1 cellular context compared by ENCODE assay signal in the genomic region with DNA sequence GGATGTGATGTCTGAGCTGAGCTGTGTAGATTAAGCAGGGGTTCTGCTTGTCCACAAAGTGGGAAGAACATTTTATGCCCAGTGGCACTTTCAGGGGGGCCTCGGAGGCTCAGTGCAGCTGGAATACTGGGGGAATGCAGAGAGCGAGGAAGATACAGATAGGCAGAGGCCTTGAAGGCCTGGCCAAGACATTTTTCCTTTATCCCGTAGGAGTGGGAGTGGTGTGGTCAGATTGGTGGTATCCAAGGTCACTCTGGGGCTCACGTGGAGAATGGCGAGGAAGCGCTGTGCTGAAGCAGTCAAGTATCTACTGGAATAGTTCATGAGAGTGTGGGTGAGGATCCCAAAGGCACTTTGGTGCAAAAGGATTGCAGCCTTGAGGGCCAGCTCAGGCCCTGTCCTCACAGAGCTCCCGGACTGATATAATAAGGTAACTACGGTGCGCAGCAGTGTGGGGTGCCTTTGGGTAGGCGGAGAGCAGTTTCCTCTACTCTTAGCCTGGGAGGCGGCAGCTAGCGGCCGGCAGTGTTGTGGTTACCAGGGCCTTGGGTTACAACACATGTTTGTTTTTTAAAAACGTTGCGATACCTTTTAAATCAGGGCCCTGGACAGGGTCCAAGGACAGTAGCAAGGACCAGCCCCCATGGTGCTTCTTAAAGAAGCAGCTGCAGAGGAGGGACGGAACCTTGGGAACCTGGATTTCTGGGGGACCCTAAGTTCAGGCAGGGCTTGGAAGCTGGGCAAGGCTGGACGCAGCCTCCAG.
TF ChIP-seq lines count a peak whose summit lies in the region.

No MANE protein-coding gene starts in this region.

TF ChIP-seq in HepG2, 621 proteins besides CTCF, POLR2A, EP300 and RAD21 (continued from another document and continues in another):
- TF ChIP-seq, protein P1, sequence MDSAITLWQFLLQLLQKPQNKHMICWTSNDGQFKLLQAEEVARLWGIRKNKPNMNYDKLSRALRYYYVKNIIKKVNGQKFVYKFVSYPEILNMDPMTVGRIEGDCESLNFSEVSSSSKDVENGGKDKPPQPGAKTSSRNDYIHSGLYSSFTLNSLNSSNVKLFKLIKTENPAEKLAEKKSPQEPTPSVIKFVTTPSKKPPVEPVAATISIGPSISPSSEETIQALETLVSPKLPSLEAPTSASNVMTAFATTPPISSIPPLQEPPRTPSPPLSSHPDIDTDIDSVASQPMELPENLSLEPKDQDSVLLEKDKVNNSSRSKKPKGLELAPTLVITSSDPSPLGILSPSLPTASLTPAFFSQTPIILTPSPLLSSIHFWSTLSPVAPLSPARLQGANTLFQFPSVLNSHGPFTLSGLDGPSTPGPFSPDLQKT (CRISPR knock-in tag; IDR thresholded peaks at IDR 0.05; ENCODE audit: borderline replicate concordance), result no peak
- TF ChIP-seq ZNF564 (CRISPR knock-in tag; IDR thresholded peaks at IDR 0.05) (no peak), ZNF839 (CRISPR knock-in tag; IDR thresholded peaks at IDR 0.05; ENCODE audit: borderline replicate concordance) (no peak), FOXC1 (CRISPR knock-in tag; IDR thresholded peaks at IDR 0.05; ENCODE audit: borderline replicate concordance) (no peak), ETV6 (CRISPR knock-in tag; conservative IDR thresholded peaks at IDR 0.05) (no peak), KLF16 (CRISPR knock-in tag; IDR thresholded peaks at IDR 0.05) (peak in 1 of 2 experiments; percentile 70; a peak in 2 of 4 replicates), GABPA (IDR thresholded peaks at IDR 0.05; ENCODE audit: low read depth, low read length) (no peak), GABPA (CRISPR knock-in tag; IDR thresholded peaks at IDR 0.05; ENCODE audit: low read depth) (no peak), MEF2D (CRISPR knock-in tag; IDR thresholded peaks at IDR 0.05) (no peak; the same call in 1 of the 2 replicates), ZNF788 (CRISPR knock-in tag; IDR thresholded peaks at IDR 0.05; ENCODE audit: borderline replicate concordance) (0 out of 2 replicates have a peak, but pooled peaks have one; percentile 59), SAP130 (CRISPR knock-in tag; IDR thresholded peaks at IDR 0.05; ENCODE audit: low read depth) (peak; percentile 76), SETDB1 (CRISPR knock-in tag; IDR thresholded peaks at IDR 0.05; ENCODE audit: borderline replicate concordance) (no peak), FLYWCH1 (CRISPR knock-in tag; IDR thresholded peaks at IDR 0.05) (no peak), ZMYM3 (CRISPR knock-in tag; IDR thresholded peaks at IDR 0.05) (0 out of 2 replicates have a peak, but pooled peaks have one; percentile 69), ZNF143 (CRISPR knock-in tag; IDR thresholded peaks at IDR 0.05) (0 out of 2 replicates have a peak, but pooled peaks have one; percentile 5), ZC3H13 (CRISPR knock-in tag; IDR thresholded peaks at IDR 0.05) (no peak), GTF2F1 (IDR thresholded peaks at IDR 0.05; ENCODE audit: low read length) (no peak), ZNF547 (CRISPR knock-in tag; IDR thresholded peaks at IDR 0.05) (no peak), HNRNPL (IDR thresholded peaks at IDR 0.05; ENCODE audit: low read depth, low read length) (no peak), ZNF180 (CRISPR knock-in tag; IDR thresholded peaks at IDR 0.05; ENCODE audit: borderline replicate concordance, low read depth) (no peak), ATAD3A (CRISPR knock-in tag; IDR thresholded peaks at IDR 0.05) (no peak), MIER2 (CRISPR knock-in tag; IDR thresholded peaks at IDR 0.05) (no peak), KAT2B (IDR thresholded peaks at IDR 0.05; ENCODE audit: borderline replicate concordance, low read depth, low read length) (no peak), ZNF549 (CRISPR knock-in tag; IDR thresholded peaks at IDR 0.05) (no peak), KDM5B (CRISPR knock-in tag; IDR thresholded peaks at IDR 0.05; ENCODE audit: borderline replicate concordance) (no peak), POLR2G (IDR thresholded peaks at IDR 0.05; ENCODE audit: low read depth, low read length) (no peak), RBFOX2 (IDR thresholded peaks at IDR 0.05; ENCODE audit: low read depth, low read length) (no peak), MXI1 (IDR thresholded peaks at IDR 0.05; ENCODE audit: borderline replicate concordance, low read depth, low read length) (peak; percentile 45; the same call in 1 of the 3 replicates), ZNF510 (CRISPR knock-in tag; IDR thresholded peaks at IDR 0.05; ENCODE audit: low read depth) (no peak), HMG20A (CRISPR knock-in tag; IDR thresholded peaks at IDR 0.05; ENCODE audit: borderline replicate concordance) (peak; percentile 90; the same call in 1 of the 2 replicates), ZBTB3 (CRISPR knock-in tag; IDR thresholded peaks at IDR 0.05; ENCODE audit: borderline replicate concordance, low read depth) (no peak), NFE2 (CRISPR knock-in tag; IDR thresholded peaks at IDR 0.05) (no peak), GATAD2A (CRISPR knock-in tag; IDR thresholded peaks at IDR 0.05) (peak; percentile 84), NR2F2 (IDR thresholded peaks at IDR 0.05; ENCODE audit: borderline replicate concordance, low read depth) (no peak), CBX5 (CRISPR knock-in tag; IDR thresholded peaks at IDR 0.05; ENCODE audit: borderline replicate concordance) (peak; percentile 64; the same call in 1 of the 2 replicates), NCOR1 (IDR thresholded peaks at IDR 0.05; ENCODE audit: borderline replicate concordance, low read length) (peak; percentile 75; the same call in 1 of the 2 replicates), ZNF282 (IDR thresholded peaks at IDR 0.05; ENCODE audit: partially characterized antibody) (no peak), SPEN (CRISPR knock-in tag; IDR thresholded peaks at IDR 0.05; ENCODE audit: low read depth) (no peak), TMF1 (CRISPR knock-in tag; IDR thresholded peaks at IDR 0.05; ENCODE audit: low read depth) (no peak), ZNF260 (CRISPR knock-in tag; IDR thresholded peaks at IDR 0.05; ENCODE audit: borderline replicate concordance, low read depth) (no peak), BHLHE40 (IDR thresholded peaks at IDR 0.05; ENCODE audit: low read length) (no peak), ELF4 (CRISPR knock-in tag; IDR thresholded peaks at IDR 0.05; ENCODE audit: borderline replicate concordance) (no peak), ZFY (CRISPR knock-in tag; IDR thresholded peaks at IDR 0.05) (peak; percentile 44; the same call in 1 of the 2 replicates), SRSF1 (optimal IDR thresholded peaks at IDR 0.05; ENCODE audit: low read depth, low read length) (no peak), MTA1 (CRISPR knock-in tag; IDR thresholded peaks at IDR 0.05; ENCODE audit: borderline replicate concordance) (peak; percentile 62; the same call in 1 of the 2 replicates), NFKBIZ (CRISPR knock-in tag; IDR thresholded peaks at IDR 0.05) (no peak)
- TF ChIP-seq, protein P2, sequence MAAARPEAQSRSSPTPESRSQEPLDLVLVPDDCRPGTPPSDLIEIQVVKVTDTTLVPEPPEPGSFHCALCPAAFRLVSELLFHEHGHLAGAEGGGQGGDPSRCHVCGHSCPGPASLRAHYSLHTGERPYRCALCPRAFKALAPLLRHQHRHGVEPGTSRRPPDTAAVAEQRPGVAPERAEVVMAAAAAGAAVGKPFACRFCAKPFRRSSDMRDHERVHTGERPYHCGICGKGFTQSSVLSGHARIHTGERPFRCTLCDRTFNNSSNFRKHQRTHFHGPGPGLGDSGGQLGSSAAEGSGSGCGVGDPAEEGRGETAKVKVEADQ (CRISPR knock-in tag; IDR thresholded peaks at IDR 0.05; ENCODE audit: borderline replicate concordance), result no peak
- TF ChIP-seq, protein P3, sequence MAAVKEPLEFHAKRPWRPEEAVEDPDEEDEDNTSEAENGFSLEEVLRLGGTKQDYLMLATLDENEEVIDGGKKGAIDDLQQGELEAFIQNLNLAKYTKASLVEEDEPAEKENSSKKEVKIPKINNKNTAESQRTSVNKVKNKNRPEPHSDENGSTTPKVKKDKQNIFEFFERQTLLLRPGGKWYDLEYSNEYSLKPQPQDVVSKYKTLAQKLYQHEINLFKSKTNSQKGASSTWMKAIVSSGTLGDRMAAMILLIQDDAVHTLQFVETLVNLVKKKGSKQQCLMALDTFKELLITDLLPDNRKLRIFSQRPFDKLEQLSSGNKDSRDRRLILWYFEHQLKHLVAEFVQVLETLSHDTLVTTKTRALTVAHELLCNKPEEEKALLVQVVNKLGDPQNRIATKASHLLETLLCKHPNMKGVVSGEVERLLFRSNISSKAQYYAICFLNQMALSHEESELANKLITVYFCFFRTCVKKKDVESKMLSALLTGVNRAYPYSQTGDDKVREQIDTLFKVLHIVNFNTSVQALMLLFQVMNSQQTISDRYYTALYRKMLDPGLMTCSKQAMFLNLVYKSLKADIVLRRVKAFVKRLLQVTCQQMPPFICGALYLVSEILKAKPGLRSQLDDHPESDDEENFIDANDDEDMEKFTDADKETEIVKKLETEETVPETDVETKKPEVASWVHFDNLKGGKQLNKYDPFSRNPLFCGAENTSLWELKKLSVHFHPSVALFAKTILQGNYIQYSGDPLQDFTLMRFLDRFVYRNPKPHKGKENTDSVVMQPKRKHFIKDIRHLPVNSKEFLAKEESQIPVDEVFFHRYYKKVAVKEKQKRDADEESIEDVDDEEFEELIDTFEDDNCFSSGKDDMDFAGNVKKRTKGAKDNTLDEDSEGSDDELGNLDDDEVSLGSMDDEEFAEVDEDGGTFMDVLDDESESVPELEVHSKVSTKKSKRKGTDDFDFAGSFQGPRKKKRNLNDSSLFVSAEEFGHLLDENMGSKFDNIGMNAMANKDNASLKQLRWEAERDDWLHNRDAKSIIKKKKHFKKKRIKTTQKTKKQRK (IDR thresholded peaks at IDR 0.05; ENCODE audit: low read length), result no peak
- TF ChIP-seq, protein P4, sequence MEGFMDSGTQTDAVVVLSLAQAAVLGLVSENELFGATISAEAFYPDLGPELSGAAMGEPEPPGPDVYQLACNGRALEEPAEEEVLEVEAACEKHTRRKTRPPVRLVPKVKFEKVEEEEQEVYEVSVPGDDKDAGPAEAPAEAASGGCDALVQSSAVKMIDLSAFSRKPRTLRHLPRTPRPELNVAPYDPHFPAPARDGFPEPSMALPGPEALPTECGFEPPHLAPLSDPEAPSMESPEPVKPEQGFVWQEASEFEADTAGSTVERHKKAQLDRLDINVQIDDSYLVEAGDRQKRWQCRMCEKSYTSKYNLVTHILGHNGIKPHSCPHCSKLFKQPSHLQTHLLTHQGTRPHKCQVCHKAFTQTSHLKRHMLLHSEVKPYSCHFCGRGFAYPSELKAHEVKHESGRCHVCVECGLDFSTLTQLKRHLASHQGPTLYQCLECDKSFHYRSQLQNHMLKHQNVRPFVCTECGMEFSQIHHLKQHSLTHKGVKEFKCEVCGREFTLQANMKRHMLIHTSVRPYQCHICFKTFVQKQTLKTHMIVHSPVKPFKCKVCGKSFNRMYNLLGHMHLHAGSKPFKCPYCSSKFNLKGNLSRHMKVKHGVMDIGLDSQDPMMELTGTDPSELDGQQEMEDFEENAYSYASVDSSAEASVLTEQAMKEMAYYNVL (CRISPR knock-in tag; IDR thresholded peaks at IDR 0.05; ENCODE audit: borderline replicate concordance), result no peak
- TF ChIP-seq, protein P5, sequence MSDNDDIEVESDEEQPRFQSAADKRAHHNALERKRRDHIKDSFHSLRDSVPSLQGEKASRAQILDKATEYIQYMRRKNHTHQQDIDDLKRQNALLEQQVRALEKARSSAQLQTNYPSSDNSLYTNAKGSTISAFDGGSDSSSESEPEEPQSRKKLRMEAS (IDR thresholded peaks at IDR 0.05), result 0 out of 2 replicates have a peak, but pooled peaks have one; percentile 33
- TF ChIP-seq, protein P6, sequence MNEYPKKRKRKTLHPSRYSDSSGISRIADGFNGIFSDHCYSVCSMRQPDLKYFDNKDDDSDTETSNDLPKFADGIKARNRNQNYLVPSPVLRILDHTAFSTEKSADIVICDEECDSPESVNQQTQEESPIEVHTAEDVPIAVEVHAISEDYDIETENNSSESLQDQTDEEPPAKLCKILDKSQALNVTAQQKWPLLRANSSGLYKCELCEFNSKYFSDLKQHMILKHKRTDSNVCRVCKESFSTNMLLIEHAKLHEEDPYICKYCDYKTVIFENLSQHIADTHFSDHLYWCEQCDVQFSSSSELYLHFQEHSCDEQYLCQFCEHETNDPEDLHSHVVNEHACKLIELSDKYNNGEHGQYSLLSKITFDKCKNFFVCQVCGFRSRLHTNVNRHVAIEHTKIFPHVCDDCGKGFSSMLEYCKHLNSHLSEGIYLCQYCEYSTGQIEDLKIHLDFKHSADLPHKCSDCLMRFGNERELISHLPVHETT (CRISPR knock-in tag; conservative IDR thresholded peaks at IDR 0.05), result no peak
- TF ChIP-seq, protein P7, sequence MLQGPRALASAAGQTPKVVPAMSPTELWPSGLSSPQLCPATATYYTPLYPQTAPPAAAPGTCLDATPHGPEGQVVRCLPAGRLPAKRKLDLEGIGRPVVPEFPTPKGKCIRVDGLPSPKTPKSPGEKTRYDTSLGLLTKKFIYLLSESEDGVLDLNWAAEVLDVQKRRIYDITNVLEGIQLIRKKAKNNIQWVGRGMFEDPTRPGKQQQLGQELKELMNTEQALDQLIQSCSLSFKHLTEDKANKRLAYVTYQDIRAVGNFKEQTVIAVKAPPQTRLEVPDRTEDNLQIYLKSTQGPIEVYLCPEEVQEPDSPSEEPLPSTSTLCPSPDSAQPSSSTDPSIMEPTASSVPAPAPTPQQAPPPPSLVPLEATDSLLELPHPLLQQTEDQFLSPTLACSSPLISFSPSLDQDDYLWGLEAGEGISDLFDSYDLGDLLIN (CRISPR knock-in tag; IDR thresholded peaks at IDR 0.05; ENCODE audit: borderline replicate concordance), result no peak
- TF ChIP-seq, protein P8, sequence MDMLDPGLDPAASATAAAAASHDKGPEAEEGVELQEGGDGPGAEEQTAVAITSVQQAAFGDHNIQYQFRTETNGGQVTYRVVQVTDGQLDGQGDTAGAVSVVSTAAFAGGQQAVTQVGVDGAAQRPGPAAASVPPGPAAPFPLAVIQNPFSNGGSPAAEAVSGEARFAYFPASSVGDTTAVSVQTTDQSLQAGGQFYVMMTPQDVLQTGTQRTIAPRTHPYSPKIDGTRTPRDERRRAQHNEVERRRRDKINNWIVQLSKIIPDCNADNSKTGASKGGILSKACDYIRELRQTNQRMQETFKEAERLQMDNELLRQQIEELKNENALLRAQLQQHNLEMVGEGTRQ (IDR thresholded peaks at IDR 0.05; ENCODE audit: low read depth, low read length), result no peak
- TF ChIP-seq, protein P8 (CRISPR knock-in tag; IDR thresholded peaks at IDR 0.05; ENCODE audit: borderline replicate concordance), result no peak
